Comparison of ENCODE assay signal across 35 cellular contexts in genomic region chr2:233538741-233539140, GRCh38. TPM values are rescaled to one million over a fixed set of nuclear protein-coding genes. Genes with fewer than 3 reads are reported as not detected.
A peak's percentile ranks its signal among the peaks of the same experiment; 100 is the strongest.
DNase-seq lines count a peak whose midpoint lies in the region; ATAC-seq and TF ChIP-seq lines count a peak whose summit lies in the region.
"Had no signal": no experiment of that assay in that cellular context is flagged by ENCODE, and none has a peak within 500 bp of the region (broad histone marks: within the 10 kb centered on the region; RNA-seq: fewer than 3 reads in every experiment).

No MANE protein-coding gene starts in this region.

- intact Hi-C loops in OCI-LY7 (cut with micrococcal nuclease; ENCODE audit: unreplicated experiment): no loop called here

- no peak overlapping the region for H4K91ac ChIP-seq in trophoblast cell (ENCODE audit: low read depth, low read length)

- no peaks in the 10 kb centered on the region for H3K9me2 ChIP-seq in MM.1S (replicated peaks; ENCODE audit: insufficient read depth, low read length)
- no peaks in the 10 kb centered on the region for H3K9me2 ChIP-seq in OCI-LY1 (ENCODE audit: low read depth, low read length)
- no peaks in the 10 kb centered on the region for H3K9me2 ChIP-seq in OCI-LY7 (ENCODE audit: insufficient read depth, low read length)

- no peak for ATAC-seq in GM18505 (IDR thresholded peaks at IDR 0.05; ENCODE audit: unreplicated experiment)
- ATAC-seq: A549; CD8-positive, alpha-beta T cell had no signal

- TF ChIP-seq CTCF in MM.1S (IDR thresholded peaks at IDR 0.05; ENCODE audit: low read length) (no peak), OCI-LY1 (IDR thresholded peaks at IDR 0.05; ENCODE audit: low read length) (no peak), OCI-LY7 (conservative IDR thresholded peaks at IDR 0.05; ENCODE audit: low read length) (no peak), mesothelial cell of epicardium (IDR thresholded peaks at IDR 0.05; ENCODE audit: unreplicated experiment) (no peak)

- no TSS peak for BruUV-seq in OCI-LY7 (replicated peaks; lab: Mats Ljungman, UMichigan)

- H3K4me1 Mint-ChIP-seq in mesothelial cell of epicardium: no peaks in the 10 kb centered on the region
- H3K4me1 Mint-ChIP-seq: CD14-positive monocyte; CD4-positive, alpha-beta memory T cell; CD8-positive, alpha-beta memory T cell had no signal

- H3K27me3 ChIP-seq in MM.1S (replicated peaks; ENCODE audit: insufficient read depth, low read length): no peaks in the 10 kb centered on the region
- H3K27me3 ChIP-seq in OCI-LY1 (ENCODE audit: insufficient read depth, low read length): no peaks in the 10 kb centered on the region
- no peaks in the 10 kb centered on the region for H3K27me3 ChIP-seq in trophoblast cell (ENCODE audit: insufficient read depth, low read length)
- H3K27me3 ChIP-seq: BE2C; BLaER1; BLaER1 treated with 17β-estradiol and CSF1 and Interleukin-3, amounts not matched to agents 10 nM and 100 nM had no signal

- POLR2A ChIA-PET in OCI-LY7 (lab: Charles Lee): interaction anchor here (1.3 to 3.9 kb wide), 6 partner anchors 9 to 27 kb away, joined by 3 to 20 read pairs (median 12); no protein-coding TSS in a partner anchor

- no peak overlapping the region for H3K4me3 Mint-ChIP-seq in mesothelial cell of epicardium
- H3K4me3 Mint-ChIP-seq: B cell; CD14-positive monocyte; CD4-positive, alpha-beta memory T cell; CD4-positive, alpha-beta T cell; CD4-positive, CD25-positive, alpha-beta regulatory T cell; CD8-positive, alpha-beta memory T cell; CD8-positive, alpha-beta T cell had no signal

- peak overlapping the region; percentile 33 for H3K23ac ChIP-seq in trophoblast cell (ENCODE audit: low read length)

- CTCF ChIA-PET in OCI-LY7 (lab: Charles Lee; ENCODE audit: unreplicated experiment): no interaction called here

- no peaks in the 10 kb centered on the region for H4K20me1 ChIP-seq in MM.1S (ENCODE audit: insufficient read depth, low read length)
- no peaks in the 10 kb centered on the region for H4K20me1 ChIP-seq in OCI-LY1 (ENCODE audit: insufficient read depth, low read length)
- no peaks in the 10 kb centered on the region for H4K20me1 ChIP-seq in OCI-LY7 (ENCODE audit: insufficient read depth, low read length)
- H4K20me1 ChIP-seq: BLaER1; BLaER1 treated with 17β-estradiol and CSF1 and Interleukin-3, amounts not matched to agents 10 nM and 100 nM had no signal

- H3K79me2 ChIP-seq in MM.1S (ENCODE audit: low read length) (no peaks in the 10 kb centered on the region), OCI-LY1 (ENCODE audit: insufficient read depth, low read length) (no peaks in the 10 kb centered on the region), OCI-LY7 (ENCODE audit: insufficient read depth, low read depth, low read length) (no peaks in the 10 kb centered on the region), trophoblast cell (ENCODE audit: control insufficient read depth, insufficient read depth, low read length, poor library complexity) (no peaks in the 10 kb centered on the region)

- no peak overlapping the region for H3K27ac Mint-ChIP-seq in mesothelial cell of epicardium
- H3K27ac Mint-ChIP-seq: B cell; CD4-positive, alpha-beta memory T cell; CD4-positive, alpha-beta T cell; CD4-positive, CD25-positive, alpha-beta regulatory T cell; CD8-positive, alpha-beta memory T cell; CD8-positive, alpha-beta T cell had no signal

- H3K36me3 Mint-ChIP-seq in mesothelial cell of epicardium: peaks cover 50% of the 10 kb centered on the region

- H2AFZ ChIP-seq in MM.1S (ENCODE audit: low read length) (no peak overlapping the region), OCI-LY1 (ENCODE audit: low read length) (no peak overlapping the region; the same call in 1 of the 2 replicates), OCI-LY7 (ENCODE audit: low read length) (peak overlapping the region; percentile 71; the same call in 1 of the 2 replicates), trophoblast cell (ENCODE audit: insufficient read depth, low read length, poor library complexity) (no peak overlapping the region)

- H3K4ac ChIP-seq in trophoblast cell (ENCODE audit: low read depth, low read length): no peak overlapping the region

- no peak overlapping the region for H4K12ac ChIP-seq in trophoblast cell (ENCODE audit: low read depth, low read length)

- H3K9me3 ChIP-seq in MM.1S (replicated peaks; ENCODE audit: insufficient read depth, low read length) (no peaks in the 10 kb centered on the region), OCI-LY1 (ENCODE audit: low read length) (no peaks in the 10 kb centered on the region), OCI-LY7 (ENCODE audit: low read length) (no peaks in the 10 kb centered on the region), trophoblast cell (ENCODE audit: insufficient read depth, low read depth, low read length) (no peaks in the 10 kb centered on the region)
- H3K9me3 ChIP-seq: A549, BE2C, BLaER1, Caco-2 had no signal

- H2AK5ac ChIP-seq in trophoblast cell (ENCODE audit: low read length): no peak overlapping the region

- H3K4me2 ChIP-seq in MM.1S (ENCODE audit: low read depth, low read length): no peak overlapping the region
- H3K4me2 ChIP-seq in OCI-LY1 (ENCODE audit: low read length): no peak overlapping the region
- peak overlapping the region; percentile 24 for H3K4me2 ChIP-seq in OCI-LY7 (ENCODE audit: low read length)
- H3K4me2 ChIP-seq in trophoblast cell (ENCODE audit: low read length): no peak overlapping the region
- H3K4me2 ChIP-seq: A549; BLaER1; BLaER1 treated with 17β-estradiol and CSF1 and Interleukin-3, amounts not matched to agents 10 nM and 100 nM had no signal

- H2BK5ac ChIP-seq in trophoblast cell (ENCODE audit: low read depth, low read length, poor library complexity): no peak overlapping the region

- DNase-seq in MM.1S (peak; percentile 64), OCI-LY7 (ENCODE audit: low spot score) (peak; percentile 60), trophoblast cell (no peak), SIG-M5 (lab: John Stamatoyannopoulos, UW) (no peak), nucleus accumbens (lab: John Stamatoyannopoulos, UW) (no peak), mesothelial cell of epicardium (ENCODE audit: low spot score in 2 of 2, unreplicated experiment in 2 of 2) (no peak)
- DNase-seq: 8988T; ACHN; AML-193; BE2C; C1 segment of cervical spinal cord; Caco-2; Calu3; CD4-positive, alpha-beta memory T cell; CD4-positive, alpha-beta T cell; CD4-positive, CD25-positive, alpha-beta regulatory T cell; CD8-positive, alpha-beta memory T cell; CD8-positive, alpha-beta T cell; COR-L47; DMS 273 treated with DMSO at 0.1 percent for 48 hours; DMS153; DMS53; DMS79; DMS79 treated with DMSO at 0.1 percent for 48 hours; DND-41; EL had no signal

- H3F3A ChIP-seq in MM.1S (ENCODE audit: insufficient read depth, low read length) (no peaks in the 10 kb centered on the region), OCI-LY1 (ENCODE audit: insufficient read depth, low read length) (no peaks in the 10 kb centered on the region)

- H3K4me1 ChIP-seq in MM.1S (ENCODE audit: low read length): peaks cover 16% of the 10 kb centered on the region; the same call in 1 of the 2 replicates
- peaks cover 13% of the 10 kb centered on the region for H3K4me1 ChIP-seq in OCI-LY1 (ENCODE audit: insufficient read depth, low read length, severe bottlenecking)
- peaks cover 20% of the 10 kb centered on the region for H3K4me1 ChIP-seq in OCI-LY7 (ENCODE audit: insufficient read depth, low read length, poor library complexity, severe bottlenecking)
- no peaks in the 10 kb centered on the region for H3K4me1 ChIP-seq in trophoblast cell (ENCODE audit: control insufficient read depth in 1 of 2, insufficient read depth in 2 of 2, low read length in 2 of 2)
- H3K4me1 ChIP-seq: BE2C, Caco-2 had no signal

- WGBS in trophoblast cell (ENCODE audit: extremely low coverage, insufficient coverage, insufficient read length): no CpG with 5 or more reads among the region's 5 CpGs

- H3K9me3 Mint-ChIP-seq in mesothelial cell of epicardium: no peaks in the 10 kb centered on the region
- H3K9me3 Mint-ChIP-seq: CD14-positive monocyte; CD4-positive, alpha-beta memory T cell; CD4-positive, alpha-beta T cell; CD4-positive, CD25-positive, alpha-beta regulatory T cell; CD8-positive, alpha-beta memory T cell; CD8-positive, alpha-beta T cell had no signal

- H3K4me3 ChIP-seq in MM.1S (ENCODE audit: low read length) (no peak overlapping the region), OCI-LY1 (ENCODE audit: low read depth, low read length, poor library complexity, severe bottlenecking) (no peak overlapping the region), OCI-LY7 (ENCODE audit: low read depth, low read length, poor library complexity, severe bottlenecking) (no peak overlapping the region), trophoblast cell (ENCODE audit: low read depth, low read length) (no peak overlapping the region)
- H3K4me3 ChIP-seq: A549; BLaER1; BLaER1 treated with 17β-estradiol and CSF1 and Interleukin-3, amounts not matched to agents 10 nM and 100 nM had no signal

- H2BK12ac ChIP-seq in trophoblast cell (ENCODE audit: low read length): no peak overlapping the region

- H3K36me3 ChIP-seq in MM.1S (replicated peaks; ENCODE audit: insufficient read depth, low read length) (no peaks in the 10 kb centered on the region), OCI-LY1 (ENCODE audit: insufficient read depth, low read length) (no peaks in the 10 kb centered on the region), OCI-LY7 (ENCODE audit: insufficient read depth, low read length) (no peaks in the 10 kb centered on the region), trophoblast cell (ENCODE audit: control insufficient read depth in 1 of 2, insufficient read depth in 2 of 2, low read length in 2 of 2) (peaks cover 0 to 2% of the 10 kb centered on the region in 2 experiments)
- H3K36me3 ChIP-seq: BE2C, BLaER1 had no signal

- H3K9ac ChIP-seq in MM.1S (ENCODE audit: low read length): no peak overlapping the region
- H3K9ac ChIP-seq in OCI-LY1 (ENCODE audit: low read length): no peak overlapping the region
- H3K9ac ChIP-seq in trophoblast cell (ENCODE audit: low read length): no peak overlapping the region
- H3K9ac ChIP-seq: BLaER1; BLaER1 treated with 17β-estradiol and CSF1 and Interleukin-3, amounts not matched to agents 10 nM and 100 nM had no signal

- no peak overlapping the region for H3K18ac ChIP-seq in trophoblast cell (ENCODE audit: low read length)

- H3K14ac ChIP-seq in trophoblast cell (ENCODE audit: low read length): no peak overlapping the region

- H3K27ac ChIP-seq in MM.1S (ENCODE audit: low read length) (no peak overlapping the region), OCI-LY1 (ENCODE audit: low read depth, low read length, poor library complexity, severe bottlenecking) (peak overlapping the region; percentile 40), OCI-LY7 (ENCODE audit: low read depth, low read length, poor library complexity, severe bottlenecking) (no peak overlapping the region), trophoblast cell (ENCODE audit: low read depth, low read length) (no peak overlapping the region)
- H3K27ac ChIP-seq: 22Rv1; BLaER1; BLaER1 treated with 17β-estradiol and CSF1 and Interleukin-3, amounts not matched to agents 10 nM and 100 nM; C4-2B had no signal

- no peaks in the 10 kb centered on the region for H3K79me1 ChIP-seq in trophoblast cell (ENCODE audit: low read length)

- no peak overlapping the region for H2BK120ac ChIP-seq in trophoblast cell (ENCODE audit: insufficient read depth, low read length, poor library complexity)

- no peak for TF ChIP-seq POLR2A in GM18505 (IDR thresholded peaks at IDR 0.05; ENCODE audit: borderline replicate concordance, extremely low read depth, insufficient read depth, insufficient read length)

- no peaks in the 10 kb centered on the region for H3K27me3 Mint-ChIP-seq in mesothelial cell of epicardium (ENCODE audit: low read depth)
- H3K27me3 Mint-ChIP-seq: B cell; CD4-positive, alpha-beta memory T cell; CD4-positive, alpha-beta T cell; CD4-positive, CD25-positive, alpha-beta regulatory T cell; CD8-positive, alpha-beta memory T cell had no signal

- no peak overlapping the region for H4K8ac ChIP-seq in trophoblast cell (ENCODE audit: low read depth, low read length)

RNA-seq across cellular contexts. Expression of gene USP40, which starts 27.8 kb away (rescaled TPM):
- 1.2 and 1.7 TPM in 2 replicates for total RNA-seq in OCI-LY7 (2014; rRNA removed; shearing (Covaris generic))
- total RNA-seq in OCI-LY7 (2022) (0.51 and 1.7 TPM in 2 replicates), mesothelial cell of epicardium (48.7 to 51.0 TPM (median 50.0 TPM) in 3 replicates)
- polyA plus RNA-seq in trophoblast cell (2013): 15.9 and 17.0 TPM in 2 replicates

Comparison
In these comparisons a context has a peak if more than half of its experiments do, and no peak if none do; other contexts are left out.
1. DNase-seq: peak in MM.1S (single experiment) and OCI-LY7 (single experiment); none in trophoblast cell (0 of 2), SIG-M5 (single experiment), nucleus accumbens (0 of 56) and mesothelial cell of epicardium (0 of 2).
2. RNA of gene USP40, which starts 27.8 kb away (total RNA-seq): 48.7 to 51.0 TPM in mesothelial cell of epicardium; 0.51 to 1.7 TPM in OCI-LY7; every median in the first group is over 10 times any median in the second.